ENCODE assay signal across 1 cellular context in genomic region chr3:105967117-105967516, GRCh38.
TF ChIP-seq lines count a peak whose summit lies in the region.

No MANE protein-coding gene starts in this region.

TF ChIP-seq in IMR-90, 13 proteins besides CTCF, POLR2A, EP300 and RAD21 (continued from another document):
- TF ChIP-seq ELK1 (IDR thresholded peaks at IDR 0.05; ENCODE audit: borderline replicate concordance, low read depth, low read length) = no peak
- no peak for TF ChIP-seq MAFK (IDR thresholded peaks at IDR 0.05; ENCODE audit: low read depth, low read length)
- TF ChIP-seq RCOR1 (IDR thresholded peaks at IDR 0.05; ENCODE audit: insufficient replicate concordance, low read length) = no peak
- TF ChIP-seq MXI1 (IDR thresholded peaks at IDR 0.05; ENCODE audit: borderline replicate concordance, low read depth, low read length) = no peak
- TF ChIP-seq BHLHE40 (IDR thresholded peaks at IDR 0.05; ENCODE audit: low read depth, low read length) = no peak
